Comparison of ENCODE assay signal across 8 cellular contexts in genomic region chr17:7022791-7023571, GRCh38. TPM values are rescaled to one million over a fixed set of nuclear protein-coding genes. Genes with fewer than 3 reads are reported as not detected.
DNase-seq lines count a peak whose midpoint lies in the region; FAIRE-seq and TF ChIP-seq lines count a peak whose summit lies in the region.
"Had no signal": no experiment of that assay in that cellular context is flagged by ENCODE, and none has a peak within 500 bp of the region (broad histone marks: within the 10 kb centered on the region; RNA-seq: fewer than 3 reads in every experiment).

A gene with protein sequence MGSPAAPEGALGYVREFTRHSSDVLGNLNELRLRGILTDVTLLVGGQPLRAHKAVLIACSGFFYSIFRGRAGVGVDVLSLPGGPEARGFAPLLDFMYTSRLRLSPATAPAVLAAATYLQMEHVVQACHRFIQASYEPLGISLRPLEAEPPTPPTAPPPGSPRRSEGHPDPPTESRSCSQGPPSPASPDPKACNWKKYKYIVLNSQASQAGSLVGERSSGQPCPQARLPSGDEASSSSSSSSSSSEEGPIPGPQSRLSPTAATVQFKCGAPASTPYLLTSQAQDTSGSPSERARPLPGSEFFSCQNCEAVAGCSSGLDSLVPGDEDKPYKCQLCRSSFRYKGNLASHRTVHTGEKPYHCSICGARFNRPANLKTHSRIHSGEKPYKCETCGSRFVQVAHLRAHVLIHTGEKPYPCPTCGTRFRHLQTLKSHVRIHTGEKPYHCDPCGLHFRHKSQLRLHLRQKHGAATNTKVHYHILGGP (plus strand): TSS chr17:7023050. CDS start chr17:7023672, 622 bp downstream.

- H3K9me3 Mint-ChIP-seq in brain: peaks cover 0 to 9% (median 0%) of the 10 kb centered on the region in 5 experiments

- no peaks in the 10 kb centered on the region for H3K79me2 ChIP-seq in keratinocyte (ENCODE audit: control insufficient read depth, insufficient read depth, low read length)

- no peaks in the 10 kb centered on the region for H3K9me1 ChIP-seq in keratinocyte (ENCODE audit: control insufficient read depth, extremely low read depth, insufficient read depth, low read length)

- peaks cover 2% of the 10 kb centered on the region for H3K4me1 ChIP-seq in keratinocyte (ENCODE audit: control insufficient read depth, extremely low read depth, insufficient read depth, low read length)
- H3K4me1 ChIP-seq: foreskin keratinocyte had no signal

- H3K9me3 ChIP-seq in MG63 (no peaks in the 10 kb centered on the region), keratinocyte (ENCODE audit: control insufficient read depth, low read depth, low read length) (no peaks in the 10 kb centered on the region)

- TF ChIP-seq CTCF in brain (conservative IDR thresholded peaks at IDR 0.05) (no peak), keratinocyte (optimal IDR thresholded peaks at IDR 0.05 in 1 of 3, IDR thresholded peaks at IDR 0.05 in 1 of 3, conservative IDR thresholded peaks at IDR 0.05 in 1 of 3; ENCODE audit: extremely low read depth in 1 of 3, insufficient read depth in 2 of 3, low read length in 3 of 3) (no peak)

- no peaks in the 10 kb centered on the region for H4K20me1 ChIP-seq in keratinocyte (ENCODE audit: control insufficient read depth, extremely low read depth, insufficient read depth, low read length)

- peak within 1 kb of the TSS; percentile 56 for H3K4me2 ChIP-seq in keratinocyte (ENCODE audit: control insufficient read depth, extremely low read depth, insufficient read depth, low read depth, low read length)

- H3K4me3 ChIP-seq in MG63 (peak within 1 kb of the TSS; percentile 18), keratinocyte (ENCODE audit: control insufficient read depth in 2 of 3, extremely low read depth in 1 of 3, insufficient read depth in 2 of 3, low read depth in 1 of 3, low read length in 3 of 3) (peak within 1 kb of the TSS in 2 of 3 experiments; percentile 10 to 23)

- no peaks in the 10 kb centered on the region for H3K36me3 Mint-ChIP-seq in brain

- peak within 1 kb of the TSS; percentile 49 to 89 (median 75) for H3K4me3 Mint-ChIP-seq in brain

- no peak within 1 kb of the TSS for H3K27ac ChIP-seq in keratinocyte (ENCODE audit: control insufficient read depth, insufficient read depth, low read length)
- peak within 1 kb of the TSS; percentile 61 for H3K27ac ChIP-seq in temporal lobe (ENCODE audit: low read depth, low read length)
- H3K27ac ChIP-seq: foreskin keratinocyte had no signal

- peak within 1 kb of the TSS; percentile 18 for H3K9ac ChIP-seq in keratinocyte (ENCODE audit: control insufficient read depth, extremely low read depth, insufficient read depth, low read length)

- H3K27me3 ChIP-seq in MG63 (no peaks in the 10 kb centered on the region), keratinocyte (ENCODE audit: control insufficient read depth, extremely low read depth, insufficient read depth, low read length) (peaks cover 12% of the 10 kb centered on the region)

- H2AFZ ChIP-seq in keratinocyte (ENCODE audit: control insufficient read depth, low read length): peak within 1 kb of the TSS; percentile 70

- peaks cover 30% of the 10 kb centered on the region for H3K4me1 Mint-ChIP-seq in brain

- H3K36me3 ChIP-seq in MG63: peaks cover under 1% of the 10 kb centered on the region; the same call in 1 of the 2 replicates
- H3K36me3 ChIP-seq in keratinocyte (ENCODE audit: control insufficient read depth in 2 of 2, extremely low read depth in 1 of 2, insufficient read depth in 2 of 2, low read length in 2 of 2): no peaks in the 10 kb centered on the region

- FAIRE-seq in keratinocyte (lab: Jason Lieb, UNC): no peak

- dilution Hi-C loops in keratinocyte (cut with MboI; ENCODE audit: extremely low pct_ligation_motif_present, low sequenced_read_pairs): no loop called here

- peaks cover 62% of the 10 kb centered on the region for H3K27me3 Mint-ChIP-seq in brain

- DNase-seq in MG63: no peak
- no peak for DNase-seq in keratinocyte (ENCODE audit: low read depth, low spot score)
- DNase-seq in NCI-H2227 (lab: John Stamatoyannopoulos, UW; ENCODE audit: unreplicated experiment): no peak
- no peak for DNase-seq in NCI-H2171 (lab: John Stamatoyannopoulos, UW)
- no peak for DNase-seq in DMS153 (lab: John Stamatoyannopoulos, UW)

- peak within 1 kb of the TSS in 2 of 5 experiments; percentile 27 to 80 for H3K27ac Mint-ChIP-seq in brain

RNA-seq across cellular contexts. Expression of the gene that starts here (rescaled TPM):
- 0.36 TPM in 1 of 2 replicates, not detected in the other for total RNA-seq in MG63 (2014; rRNA removed; shearing (Covaris generic); ENCODE audit: low replicate concordance)
- polyA plus RNA-seq in brain (ENCODE audit: insufficient read depth, low read depth, low replicate concordance) (2.9 TPM), keratinocyte (not detected in 3 replicates)
- 0.17 TPM for polyA plus RNA-seq in keratinocyte (2011; ENCODE audit: low read depth)
- polyA plus RNA-seq in keratinocyte (2011; cell fraction: cytosol; rRNA removed): not detected in 2 replicates
- polyA plus RNA-seq in keratinocyte (2011; cell fraction: nucleus; rRNA removed): not detected in 2 replicates
- 0.13 TPM in 1 of 2 replicates, not detected in the other for polyA plus RNA-seq in keratinocyte (2012; ENCODE audit: low replicate concordance)
- polyA minus RNA-seq in keratinocyte: not detected in 3 replicates
- not detected for polyA minus RNA-seq in keratinocyte (2011; cell fraction: cytosol; rRNA and poly(A)+ RNA removed)
- polyA minus RNA-seq in keratinocyte (2011; cell fraction: nucleus; rRNA and poly(A)+ RNA removed): not detected in 2 replicates
- total RNA-seq in temporal lobe: 1.5 TPM
